In genomic region chr4:121697626-121698025, GRCh38 we compare ENCODE assay signal across 8 cellular contexts. TPM values are rescaled to one million over a fixed set of nuclear protein-coding genes. Genes with fewer than 3 reads are reported as not detected.
DNase-seq lines count a peak whose midpoint lies in the region; ATAC-seq, FAIRE-seq and TF ChIP-seq lines count a peak whose summit lies in the region.

No MANE protein-coding gene starts in this region.

- no peaks in the 10 kb centered on the region for H3K27me3 ChIP-seq in left ventricle myocardium inferior (ENCODE audit: low read depth)
- no peaks in the 10 kb centered on the region for H3K27me3 ChIP-seq in breast epithelium

- H3K36me3 ChIP-seq in left ventricle myocardium inferior: no peaks in the 10 kb centered on the region
- H3K36me3 ChIP-seq in breast epithelium: no peaks in the 10 kb centered on the region

- TF ChIP-seq POLR2A in breast epithelium (IDR thresholded peaks at IDR 0.05): no peak

- intact Hi-C loops in left ventricle myocardium inferior (cut with micrococcal nuclease) (no loop called here), left ventricle myocardium superior (cut with micrococcal nuclease) (no loop called here), breast epithelium (cut with DNase I; ENCODE audit: low total_unique reads) (no loop called here)

- H3K27ac ChIP-seq in left ventricle myocardium inferior (replicated peaks) (peak overlapping the region; percentile 92), breast epithelium (peak overlapping the region; percentile 93 to 98)

- peaks cover 50% of the 10 kb centered on the region for H3K4me1 ChIP-seq in left ventricle myocardium inferior
- no peaks in the 10 kb centered on the region for H3K4me1 ChIP-seq in breast epithelium

- ATAC-seq in left ventricle myocardium superior (no peak), HG03521 (IDR thresholded peaks at IDR 0.05; ENCODE audit: unreplicated experiment) (peak; percentile 9), naive B cell (ENCODE audit: low read depth in 2 of 2) (peak in 1 of 2 donors; percentile 16)

- H3K9me3 ChIP-seq in left ventricle myocardium inferior (replicated peaks): peaks cover 3% of the 10 kb centered on the region
- H3K9me3 ChIP-seq in breast epithelium: no peaks in the 10 kb centered on the region

- TF ChIP-seq CTCF in left ventricle myocardium inferior (IDR thresholded peaks at IDR 0.05; ENCODE audit: borderline replicate concordance) (no peak), breast epithelium (IDR thresholded peaks at IDR 0.05) (no peak)

- peak overlapping the region in 3 of 6 donors; percentile 30 to 82 (median 69) for H3K27ac Mint-ChIP-seq in naive B cell

- H3K4me3 ChIP-seq in left ventricle myocardium inferior (peak overlapping the region; percentile 82), breast epithelium (peak overlapping the region; percentile 67 to 98 (median 97))

- no peak for FAIRE-seq in frontal cortex (lab: Jason Lieb, UNC)

- H3K36me3 Mint-ChIP-seq in naive B cell: no peaks in the 10 kb centered on the region

- H3K4me1 Mint-ChIP-seq in naive B cell: peaks cover 15 to 22% (median 16%) of the 10 kb centered on the region in 3 donors

- no peak for DNase-seq in left ventricle myocardium inferior
- no peak for DNase-seq in left ventricle myocardium superior
- DNase-seq in breast epithelium (ENCODE audit: low spot score in 2 of 2): no peak
- peak; percentile 17 for DNase-seq in naive B cell
- DNase-seq in frontal cortex (ENCODE audit: low spot score in 2 of 2): no peak
- DNase-seq in stimulated activated naive CD4-positive, alpha-beta T cell treated with Interleukin-2 at 50 U/mL for 16 hours (lab: John Stamatoyannopoulos, UW): no peak
- DNase-seq in SKM-1 treated with dmso at 0.1 percent for 144 hours (lab: John Stamatoyannopoulos, UW; ENCODE audit: unreplicated experiment): no peak

- H3K27me3 Mint-ChIP-seq in naive B cell: peaks cover 17 to 23% (median 22%) of the 10 kb centered on the region in 3 donors

- peak overlapping the region; percentile 87 to 97 (median 93) for H3K4me3 Mint-ChIP-seq in naive B cell

- peaks cover 0 to 4% (median 0%) of the 10 kb centered on the region in 7 donors for H3K9me3 Mint-ChIP-seq in naive B cell

RNA-seq across cellular contexts. Expression of gene ANXA5, which starts 0.8 kb away (rescaled TPM):
- 99.7 TPM for total RNA-seq in left ventricle myocardium inferior
- 117 TPM for total RNA-seq in left ventricle myocardium superior
- 100 to 1,000 TPM; 286 to 430 (median 292) TPM for total RNA-seq in breast epithelium
- polyA plus RNA-seq in naive B cell (ENCODE audit: low read depth in 6 of 6): 100 to 1,000 TPM; 101 to 219 (median 118) TPM
- total RNA-seq in frontal cortex: 31.8 TPM
